ENCODE assay signal across 8 cellular contexts in the genomic region with DNA sequence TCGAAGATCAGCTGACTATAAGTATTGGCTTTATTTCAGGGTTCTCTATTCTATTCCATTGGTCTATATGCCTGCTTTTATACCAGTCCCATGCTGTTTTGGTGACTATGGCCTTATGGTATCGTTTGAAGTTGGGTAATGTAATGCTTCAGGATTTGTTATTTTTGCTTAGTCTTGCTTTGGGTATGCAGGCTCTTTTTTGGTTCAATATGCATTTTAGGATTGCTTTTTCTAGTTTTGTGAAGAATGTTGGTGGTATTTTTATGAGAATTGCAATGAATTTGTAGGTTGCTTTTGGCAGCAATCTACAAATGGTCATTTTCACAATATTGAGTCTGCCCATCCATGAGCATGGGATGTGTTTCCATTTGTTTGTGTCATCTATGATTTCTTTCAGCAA.
"Had no signal": no experiment of that assay in that cellular context is flagged by ENCODE, and none has a peak within 500 bp of the region (broad histone marks: within the 10 kb centered on the region; RNA-seq: fewer than 3 reads in every experiment).

No MANE protein-coding gene starts in this region.

- DNase-seq: GM23248, GOT3, H7, H9, HCEC 1CT had no signal

- ATAC-seq: GM23338, HCT116 had no signal

- H3K4me1 Mint-ChIP-seq: GM23338, H9 had no signal

- H3K27ac ChIP-seq: GM23248 had no signal

- H3K4me3 ChIP-seq: GM23248, GM23338, HAP-1 had no signal

- H3K4me3 Mint-ChIP-seq: GM23338, H9 had no signal

- H3K9me3 ChIP-seq: HAP-1 had no signal

- H3K4me1 ChIP-seq: HAP-1 had no signal

- H3K36me3 ChIP-seq: HAP-1 had no signal

- H3K27ac Mint-ChIP-seq: GM23338, H9 had no signal

- H3K9me3 Mint-ChIP-seq: GM23338, H9 had no signal
